Comparison of ENCODE assay signal across 8 cellular contexts in genomic region chr2:178700922-178701342, GRCh38.
A peak's percentile ranks its signal among the peaks of the same experiment; 100 is the strongest.
DNase-seq lines count a peak whose midpoint lies in the region; TF ChIP-seq lines count a peak whose summit lies in the region.

No MANE protein-coding gene starts in this region.

- H3K4me2 ChIP-seq in osteoblast (ENCODE audit: insufficient read depth, low read length), result no peak overlapping the region

- no peaks in the 10 kb centered on the region for H3K9me3 ChIP-seq in osteoblast (ENCODE audit: low read depth, low read length)

- no peaks in the 10 kb centered on the region for H3K4me1 ChIP-seq in osteoblast (ENCODE audit: insufficient read depth, low read length)

- TF ChIP-seq CTCF in GM12865 (IDR thresholded peaks at IDR 0.05; ENCODE audit: insufficient read depth, low read depth, low read length, missing control alignments) (peak; percentile 86), NB4 (IDR thresholded peaks at IDR 0.05; ENCODE audit: low read depth, low read length) (peak; percentile 93), osteoblast (IDR thresholded peaks at IDR 0.05; ENCODE audit: extremely low read depth, low read depth, low read length) (peak; percentile 95)

- H3K79me2 ChIP-seq in osteoblast (ENCODE audit: insufficient read depth, low read length), result no peaks in the 10 kb centered on the region

- H4K20me1 ChIP-seq in osteoblast (ENCODE audit: insufficient read depth, low read length), result no peaks in the 10 kb centered on the region

- TF ChIP-seq POLR2A in NB4 (IDR thresholded peaks at IDR 0.05; ENCODE audit: extremely low read depth, insufficient read length), result no peak

- H3K27ac ChIP-seq in osteoblast (ENCODE audit: low read depth, low read length), result no peak overlapping the region

- no peaks in the 10 kb centered on the region for H3K36me3 ChIP-seq in osteoblast (ENCODE audit: insufficient read depth, low read length)

- H3K4me3 ChIP-seq in GM12865 (ENCODE audit: low read depth, low read length) (no peak overlapping the region), NB4 (ENCODE audit: low read depth, low read length) (no peak overlapping the region), osteoblast (ENCODE audit: insufficient read depth, low read length) (no peak overlapping the region)

- no peak overlapping the region for H2AFZ ChIP-seq in osteoblast (ENCODE audit: low read length)

- no peaks in the 10 kb centered on the region for H3K27me3 ChIP-seq in osteoblast (ENCODE audit: insufficient read depth, low read length)

- peak; percentile 36 for DNase-seq in AG08395 (ENCODE audit: low spot score)
- DNase-seq in GM12865 (ENCODE audit: low read depth), result peak; percentile 38
- DNase-seq in NB4 (ENCODE audit: low read depth), result peak; percentile 50
- DNase-seq in cerebellar cortex (ENCODE audit: low spot score), result peak; percentile 5
- peak; percentile 69 for DNase-seq in osteoblast (ENCODE audit: insufficient read length, low spot score, missing footprints)
- no peak for DNase-seq in stimulated activated CD4-positive, alpha-beta T cell treated with anti-CD3 and anti-CD28 coated beads, Interleukin-15, amount 100 ng/mL, for 24 hours
- no peak for DNase-seq in NK-92 treated with Interleukin-12 subunit alpha and Interleukin-12 subunit beta, amount 100 ng/mL, for 24 hours (lab: John Stamatoyannopoulos, UW)
- no peak for DNase-seq in DMS79 (lab: John Stamatoyannopoulos, UW)

Comparison
In these comparisons a context has a peak if more than half of its experiments do, and no peak if none do; other contexts are left out.
1. DNase-seq: peak in AG08395 (single experiment), GM12865 (single experiment), NB4 (single experiment), cerebellar cortex (single experiment) and osteoblast (single experiment); none in stimulated activated CD4-positive, alpha-beta T cell treated with anti-CD3 and anti-CD28 coated beads, Interleukin-15, amount 100 ng/mL, for 24 hours (single experiment), NK-92 treated with Interleukin-12 subunit alpha and Interleukin-12 subunit beta, amount 100 ng/mL, for 24 hours (single experiment) and DMS79 (single experiment).
2. Peak in every context shown above with its lines, with median percentiles within 50 percentile points of each other: CTCF ChIP-seq.